19 cellular contexts compared by ENCODE assay signal in the genomic region with DNA sequence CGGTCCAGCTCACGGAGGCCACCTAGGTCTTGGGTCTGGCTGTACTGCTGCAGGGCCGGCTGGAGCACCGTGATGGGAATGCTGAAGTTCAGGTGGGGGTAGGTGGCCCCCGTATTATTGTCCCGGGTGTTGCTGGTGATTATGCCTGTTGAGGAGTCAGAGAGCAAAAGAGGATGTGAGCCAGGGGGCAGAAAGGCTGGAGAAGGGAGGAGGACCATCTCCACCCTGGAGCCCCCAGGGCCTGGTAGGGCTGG. TPM values are rescaled to one million over a fixed set of nuclear protein-coding genes. Genes with fewer than 3 reads are reported as not detected.
DNase-seq lines count a peak whose midpoint lies in the region; ATAC-seq, FAIRE-seq and TF ChIP-seq lines count a peak whose summit lies in the region.
"Had no signal": no experiment of that assay in that cellular context is flagged by ENCODE, and none has a peak within 500 bp of the region (broad histone marks: within the 10 kb centered on the region; RNA-seq: fewer than 3 reads in every experiment).

No MANE protein-coding gene starts in this region.

- H3K9ac ChIP-seq in H1 (replicated peaks in 1 of 4; ENCODE audit: extremely low read depth in 1 of 4, low read depth in 3 of 4, low read length in 3 of 4) = no peak overlapping the region
- H3K9ac ChIP-seq: BLaER1 treated with 17β-estradiol and CSF1 and Interleukin-3, amounts not matched to agents 10 nM and 100 nM; GM23248 had no signal

- H3K9me3 ChIP-seq in H1 (ENCODE audit: insufficient read depth in 2 of 2, low read depth in 1 of 2, low read length in 1 of 2) (no peaks in the 10 kb centered on the region), spleen (no peaks in the 10 kb centered on the region)
- H3K9me3 ChIP-seq: BLaER1 treated with 17β-estradiol and CSF1 and Interleukin-3, amounts not matched to agents 10 nM and 100 nM had no signal

- H2AK5ac ChIP-seq in H1 (ENCODE audit: low read depth, low read length) = no peak overlapping the region

- no peak overlapping the region for H3K4ac ChIP-seq in H1 (replicated peaks; ENCODE audit: insufficient read length, low read depth, low read length)

- H3K9me3 Mint-ChIP-seq in activated CD4-positive, alpha-beta T cell treated with anti-CD3 and anti-CD28 coated beads, Interleukin-2, amount 10 ng/mL, durations not matched to agents 7 days and 5 days = no peaks in the 10 kb centered on the region
- H3K9me3 Mint-ChIP-seq in activated T-cell treated with anti-CD3 and anti-CD28 coated beads, Interleukin-2, amount 50 U/mL, for 4 hours = no peaks in the 10 kb centered on the region
- H3K9me3 Mint-ChIP-seq: CD4-positive, CD25-positive, alpha-beta regulatory T cell; H9 had no signal

- H3K79me2 ChIP-seq in H1 (ENCODE audit: control insufficient read depth in 1 of 2, insufficient read depth in 2 of 2, low read length in 2 of 2) = no peaks in the 10 kb centered on the region; a peak in 1 of 4 replicates

- H3K4me1 ChIP-seq in H1 (replicated peaks in 1 of 4; ENCODE audit: control insufficient read depth in 3 of 4, insufficient read depth in 4 of 4, low read length in 3 of 4) = peaks cover under 1 to 6% (median 4%) of the 10 kb centered on the region in 4 experiments; a peak in 3 of 7 replicates
- H3K4me1 ChIP-seq in spleen = peaks cover 2 to 22% (median 12%) of the 10 kb centered on the region in 6 donors

- H4K8ac ChIP-seq in H1 (ENCODE audit: extremely low read depth, insufficient read depth, low read length) = peak overlapping the region; percentile 75; the same call in 1 of the 2 replicates

- H2BK20ac ChIP-seq in H1 (ENCODE audit: low read length) = no peak overlapping the region

- H3K23ac ChIP-seq in H1 (ENCODE audit: insufficient read length) = no peak overlapping the region

- H3K4me2 ChIP-seq in H1 (ENCODE audit: insufficient read depth in 1 of 2, low read depth in 2 of 2, low read length in 2 of 2) = no peak overlapping the region
- H3K4me2 ChIP-seq: BLaER1 treated with 17β-estradiol and CSF1 and Interleukin-3, amounts not matched to agents 10 nM and 100 nM had no signal

- no peak overlapping the region for H4K91ac ChIP-seq in H1 (replicated peaks; ENCODE audit: insufficient read length, low read length)

- no peak overlapping the region for H2BK12ac ChIP-seq in H1 (ENCODE audit: low read depth, low read length)

- no peak overlapping the region for H3K4me3 Mint-ChIP-seq in activated CD4-positive, alpha-beta T cell treated with anti-CD3 and anti-CD28 coated beads, Interleukin-2, amount 10 ng/mL, durations not matched to agents 7 days and 5 days
- H3K4me3 Mint-ChIP-seq in activated T-cell treated with anti-CD3 and anti-CD28 coated beads, Interleukin-2, amount 50 U/mL, for 4 hours = no peak overlapping the region
- H3K4me3 Mint-ChIP-seq: H9 had no signal

- no peak for FAIRE-seq in H1 (lab: Jason Lieb, UNC)
- FAIRE-seq: GM18507 had no signal

- H3K27me3 Mint-ChIP-seq in activated CD4-positive, alpha-beta T cell treated with anti-CD3 and anti-CD28 coated beads, Interleukin-2, amount 10 ng/mL, durations not matched to agents 7 days and 5 days = no peaks in the 10 kb centered on the region
- H3K27me3 Mint-ChIP-seq in activated T-cell treated with anti-CD3 and anti-CD28 coated beads, Interleukin-2, amount 50 U/mL, for 4 hours (ENCODE audit: low read depth) = no peaks in the 10 kb centered on the region
- H3K27me3 Mint-ChIP-seq: CD4-positive, CD25-positive, alpha-beta regulatory T cell had no signal

- POLR2A ChIA-PET in activated CD4-positive, alpha-beta T cell treated with anti-CD3 and anti-CD28 coated beads, Interleukin-2, amount 10 ng/mL, durations not matched to agents 7 days and 5 days (lab: Charles Lee) = no interaction called here
- POLR2A ChIA-PET in H1 (lab: Charles Lee; ENCODE audit: partially characterized antibody) = interaction anchor here (0.6 kb wide), 1 partner anchor 233 kb away, joined by 3 read pairs; no protein-coding TSS in a partner anchor

- H3K27me3 ChIP-seq in H1 (replicated peaks in 1 of 4; ENCODE audit: control insufficient read depth in 3 of 4, extremely low read depth in 1 of 4, insufficient read depth in 3 of 4, low read length in 3 of 4) (peaks cover 0 to 3% (median 1%) of the 10 kb centered on the region in 4 experiments; a peak in 3 of 7 replicates), spleen (replicated peaks in 1 of 7) (no peaks in the 10 kb centered on the region)
- H3K27me3 ChIP-seq: BLaER1 treated with 17β-estradiol and CSF1 and Interleukin-3, amounts not matched to agents 10 nM and 100 nM had no signal

- CTCF ChIA-PET in activated CD4-positive, alpha-beta T cell treated with anti-CD3 and anti-CD28 coated beads, Interleukin-2, amount 10 ng/mL, durations not matched to agents 7 days and 5 days (lab: Charles Lee) = interaction anchor here (1.2 kb wide), 1 partner anchor 24 kb away, joined by 5 read pairs; no protein-coding TSS in a partner anchor
- CTCF ChIA-PET in H1 (lab: Charles Lee; ENCODE audit: partially characterized antibody) = interaction anchor here (1.4 to 10.4 kb wide), 3 partner anchors 17 to 171 kb away, joined by 3 to 123 read pairs (median 7); no protein-coding TSS in a partner anchor

- H2BK5ac ChIP-seq in H1 (ENCODE audit: low read depth, low read length) = no peak overlapping the region

- no peak overlapping the region for H2BK120ac ChIP-seq in H1 (replicated peaks; ENCODE audit: low read depth, low read length)

- H3K27ac ChIP-seq in H1 (ENCODE audit: low read depth, low read length) (no peak overlapping the region), spleen (no peak overlapping the region)
- H3K27ac ChIP-seq: BLaER1 treated with 17β-estradiol and CSF1 and Interleukin-3, amounts not matched to agents 10 nM and 100 nM; GM23248; HL-60 had no signal

- no peak for DNase-seq in activated CD4-positive, alpha-beta T cell treated with anti-CD3 and anti-CD28 coated beads, Interleukin-2, amount 10 ng/mL, durations not matched to agents 7 days and 5 days
- no peak for DNase-seq in activated CD4-positive, alpha-beta T cell treated with anti-CD3 and anti-CD28 coated beads, Interleukin-2, amount 50 U/mL, for 4 hours
- DNase-seq in GM20000 (ENCODE audit: low spot score) (peak; percentile 6), H1 (ENCODE audit: low read depth in 1 of 2, low spot score in 2 of 2) (no peak), spleen (peak; percentile 63)
- DNase-seq in activated T-cell treated with anti-CD3 and anti-CD28 coated beads, Interleukin-2, amount 50 U/mL, for 4 hours = no peak
- DNase-seq: ACHN; CD4-positive, CD25-positive, alpha-beta regulatory T cell; DMS53; GF-D8; GM23248; H9; IMR-90; KBM-7 had no signal

- TF ChIP-seq EP300 in H1 (IDR thresholded peaks at IDR 0.05; ENCODE audit: borderline replicate concordance in 1 of 2, low read depth in 2 of 2, low read length in 2 of 2) = no peak

- WGBS in H1 (ENCODE audit: extremely low coverage in 1 of 2, insufficient coverage in 1 of 2, insufficient read length in 1 of 2, insufficient replicate concordance in 2 of 2, low coverage in 1 of 2, low lambda C conversion rate in 2 of 2, missing lambda C conversion rate in 1 of 2), 2 experiments = 94% methylated on average over 6 of the region's 6 CpGs; no CpG with 5 or more reads in 1 of the 2 experiments
- 90 to 96% (median 92%) methylated on average over 6 of the region's 6 CpGs for WGBS in spleen, 5 donors

- H4K20me1 ChIP-seq in H1 (replicated peaks in 1 of 2; ENCODE audit: control insufficient read depth in 1 of 2, insufficient read depth in 2 of 2, low read length in 2 of 2) = peaks cover 3 to 4% of the 10 kb centered on the region in 2 experiments

- no peak overlapping the region for H3K14ac ChIP-seq in H1 (ENCODE audit: insufficient read length)

- H3K56ac ChIP-seq in H1 (replicated peaks; ENCODE audit: insufficient read length, low read depth, low read length) = no peak overlapping the region

- H3K18ac ChIP-seq in H1 (ENCODE audit: extremely low read depth, low read length) = no peak overlapping the region

- no peaks in the 10 kb centered on the region for H3K36me3 Mint-ChIP-seq in activated CD4-positive, alpha-beta T cell treated with anti-CD3 and anti-CD28 coated beads, Interleukin-2, amount 10 ng/mL, durations not matched to agents 7 days and 5 days (ENCODE audit: low read depth)
- peaks cover 10% of the 10 kb centered on the region for H3K36me3 Mint-ChIP-seq in activated T-cell treated with anti-CD3 and anti-CD28 coated beads, Interleukin-2, amount 50 U/mL, for 4 hours (ENCODE audit: insufficient read depth)
- H3K36me3 Mint-ChIP-seq: CD4-positive, CD25-positive, alpha-beta regulatory T cell had no signal

- no peak for ATAC-seq in GM21737 (IDR thresholded peaks at IDR 0.05; ENCODE audit: unreplicated experiment)
- ATAC-seq in HG03439 (IDR thresholded peaks at IDR 0.05; ENCODE audit: unreplicated experiment) = no peak
- no peak for ATAC-seq in activated T-cell treated with anti-CD3 and anti-CD28 coated beads, Interleukin-2, amount 50 U/mL, for 4 hours

- no peaks in the 10 kb centered on the region for H3K23me2 ChIP-seq in H1 (ENCODE audit: low read depth, low read length)

- no peak for TF ChIP-seq RAD21 in H1 (IDR thresholded peaks at IDR 0.05 in 1 of 2, conservative IDR thresholded peaks at IDR 0.05 in 1 of 2; ENCODE audit: low read depth in 2 of 2, low read length in 2 of 2)

- H3K4me1 Mint-ChIP-seq in activated CD4-positive, alpha-beta T cell treated with anti-CD3 and anti-CD28 coated beads, Interleukin-2, amount 10 ng/mL, durations not matched to agents 7 days and 5 days = peaks cover 14% of the 10 kb centered on the region
- H3K4me1 Mint-ChIP-seq in activated T-cell treated with anti-CD3 and anti-CD28 coated beads, Interleukin-2, amount 50 U/mL, for 4 hours (ENCODE audit: low read depth) = peaks cover 25% of the 10 kb centered on the region

- no peak overlapping the region for H3K4me3 ChIP-seq in H1 (ENCODE audit: extremely low read depth in 1 of 4, insufficient read depth in 2 of 4, low read depth in 3 of 4, low read length in 4 of 4)
- H3K4me3 ChIP-seq in spleen = no peak overlapping the region
- H3K4me3 ChIP-seq: BLaER1 treated with 17β-estradiol and CSF1 and Interleukin-3, amounts not matched to agents 10 nM and 100 nM; GM23248 had no signal

- intact Hi-C loops in spleen (cut with DNase I; ENCODE audit: low total_unique reads) = no loop called here

- TF ChIP-seq CTCF in GM20000 (IDR thresholded peaks at IDR 0.05; ENCODE audit: extremely low read depth, missing control alignments) (no peak), H1 (IDR thresholded peaks at IDR 0.05; ENCODE audit: control extremely low read depth in 1 of 3, insufficient read depth in 1 of 3, low read depth in 1 of 3, low read length in 3 of 3) (no peak), spleen (IDR thresholded peaks at IDR 0.05 in 8 of 11, conservative IDR thresholded peaks at IDR 0.05 in 3 of 11) (no peak)

- H3K27ac Mint-ChIP-seq in activated CD4-positive, alpha-beta T cell treated with anti-CD3 and anti-CD28 coated beads, Interleukin-2, amount 10 ng/mL, durations not matched to agents 7 days and 5 days = peak overlapping the region; percentile 26
- H3K27ac Mint-ChIP-seq: CD4-positive, CD25-positive, alpha-beta regulatory T cell had no signal

- H3K36me3 ChIP-seq in H1 (ENCODE audit: control insufficient read depth in 2 of 4, insufficient read depth in 4 of 4, low read length in 3 of 4) (no peaks in the 10 kb centered on the region), spleen (peaks cover 0 to 43% (median 8%) of the 10 kb centered on the region in 6 donors)

- no peak overlapping the region for H4K5ac ChIP-seq in H1 (ENCODE audit: insufficient read length, low read depth, low read length)

- TF ChIP-seq POLR2A in H1 (IDR thresholded peaks at IDR 0.05; ENCODE audit: control extremely low read depth in 1 of 2, low read depth in 2 of 2, low read length in 2 of 2) (no peak), spleen (IDR thresholded peaks at IDR 0.05) (no peak)

- H2AFZ ChIP-seq in H1 (ENCODE audit: low read length) = no peak overlapping the region
- H2AFZ ChIP-seq: GM23248 had no signal

- H3K79me1 ChIP-seq in H1 (ENCODE audit: low read depth, low read length) = peaks cover 3% of the 10 kb centered on the region; the same call in 1 of the 2 replicates

- no peak overlapping the region for H2BK15ac ChIP-seq in H1 (ENCODE audit: low read length)

RNA-seq across cellular contexts. Expression of gene TYSND1, which starts 6.6 kb away (rescaled TPM):
- 10 to 100 TPM; 11.6 to 14.3 TPM for total RNA-seq in activated CD4-positive, alpha-beta T cell treated with anti-CD3 and anti-CD28 coated beads, Interleukin-2, amount 10 ng/mL, durations not matched to agents 7 days and 5 days
- 14.1 and 15.0 TPM in 2 replicates for total RNA-seq in H1 (2021; fragmentation: NEBNext Ultra II Directional; extraction: Animal tissue kit (Norgen Biotek cat#: 25700))
- polyA plus RNA-seq in H1 (2011; rRNA removed) (11.9 and 15.9 TPM in 2 replicates), spleen (10 to 100 TPM; 15.2 to 20.9 (median 19.2) TPM)
- 13.0 TPM for polyA plus RNA-seq in H1 (2011; cell fraction: cytosol; rRNA removed)
- polyA plus RNA-seq in H1 (2011; cell fraction: nucleus; rRNA removed) = 39.9 TPM
- polyA plus RNA-seq in H1 (2012, experiment 1 of 2) = 10.9 to 15.9 TPM (median 14.0 TPM) in 4 replicates
- 14.2 TPM for polyA plus RNA-seq in H1 (2012, experiment 2 of 2)
- polyA plus RNA-seq in H1 (2013, experiment 1 of 2) = 9.2 TPM
- polyA plus RNA-seq in H1 (2013, experiment 2 of 2) = 9.0 TPM
- 9.3 and 10.3 TPM in 2 replicates for polyA minus RNA-seq in H1 (2011; rRNA and poly(A)+ RNA removed)
- polyA minus RNA-seq in H1 (2011; cell fraction: cytosol; rRNA and poly(A)+ RNA removed) = 6.7 TPM
- polyA minus RNA-seq in H1 (2011; cell fraction: nucleus; rRNA and poly(A)+ RNA removed) = 14.4 TPM
- 10 to 100 TPM; 14.1 to 20.3 (median 16.6) TPM for total RNA-seq in spleen
- 10 to 100 TPM; 11.6 to 11.9 (median 11.8) TPM for total RNA-seq in activated T-cell treated with anti-CD3 and anti-CD28 coated beads, Interleukin-2, amount 50 U/mL, for 4 hours

RNA-seq across cellular contexts. Expression of gene AIFM2, which starts 7.3 kb away (rescaled TPM):
- total RNA-seq in activated CD4-positive, alpha-beta T cell treated with anti-CD3 and anti-CD28 coated beads, Interleukin-2, amount 10 ng/mL, durations not matched to agents 7 days and 5 days = 1 to 10 TPM; 2.5 to 3.3 TPM
- 3.0 and 4.0 TPM in 2 replicates for total RNA-seq in H1 (2021; fragmentation: NEBNext Ultra II Directional; extraction: Animal tissue kit (Norgen Biotek cat#: 25700))
- polyA plus RNA-seq in H1 (2011; rRNA removed) (3.5 and 4.0 TPM in 2 replicates), spleen (1 to 10 TPM; 4.3 to 6.2 (median 6.2) TPM)
- 3.3 TPM for polyA plus RNA-seq in H1 (2011; cell fraction: cytosol; rRNA removed)
- 4.1 TPM for polyA plus RNA-seq in H1 (2011; cell fraction: nucleus; rRNA removed)
- polyA plus RNA-seq in H1 (2012, experiment 1 of 2) = 2.5 to 5.1 TPM (median 4.2 TPM) in 4 replicates
- 2.3 TPM for polyA plus RNA-seq in H1 (2012, experiment 2 of 2)
- polyA plus RNA-seq in H1 (2013, experiment 1 of 2) = 1.8 TPM
- polyA plus RNA-seq in H1 (2013, experiment 2 of 2) = 1.6 TPM
- polyA minus RNA-seq in H1 (2011; rRNA and poly(A)+ RNA removed) = 2.2 and 2.3 TPM in 2 replicates
- 2.7 TPM for polyA minus RNA-seq in H1 (2011; cell fraction: cytosol; rRNA and poly(A)+ RNA removed)
- 1.4 TPM for polyA minus RNA-seq in H1 (2011; cell fraction: nucleus; rRNA and poly(A)+ RNA removed)
- 1 to 10 TPM; 5.1 to 9.4 (median 8.7) TPM for total RNA-seq in spleen
- total RNA-seq in activated T-cell treated with anti-CD3 and anti-CD28 coated beads, Interleukin-2, amount 50 U/mL, for 4 hours = 10 to 100 TPM; 10.5 to 16.9 (median 11.1) TPM

RNA-seq across cellular contexts. Expression of gene SAR1A, which starts 30.4 kb away (rescaled TPM):
- total RNA-seq in activated CD4-positive, alpha-beta T cell treated with anti-CD3 and anti-CD28 coated beads, Interleukin-2, amount 10 ng/mL, durations not matched to agents 7 days and 5 days = 100 to 1,000 TPM; 102 to 119 TPM
- 128 and 136 TPM in 2 replicates for total RNA-seq in H1 (2021; fragmentation: NEBNext Ultra II Directional; extraction: Animal tissue kit (Norgen Biotek cat#: 25700))
- polyA plus RNA-seq in H1 (2011; rRNA removed) = 14.4 and 23.7 TPM in 2 replicates
- polyA plus RNA-seq in H1 (2011; cell fraction: cytosol; rRNA removed) = 29.6 TPM
- polyA plus RNA-seq in H1 (2011; cell fraction: nucleus; rRNA removed) = 9.7 TPM
- 44.0 to 72.4 TPM (median 56.9 TPM) in 4 replicates for polyA plus RNA-seq in H1 (2012, experiment 1 of 2)
- polyA plus RNA-seq in H1 (2012, experiment 2 of 2) = 7.9 TPM
- polyA plus RNA-seq in H1 (2013, experiment 1 of 2) = 52.2 TPM
- polyA plus RNA-seq in H1 (2013, experiment 2 of 2) = 59.1 TPM
- 91.5 and 112 TPM in 2 replicates for polyA minus RNA-seq in H1 (2011; rRNA and poly(A)+ RNA removed)
- polyA minus RNA-seq in H1 (2011; cell fraction: cytosol; rRNA and poly(A)+ RNA removed) = 39.3 TPM
- polyA minus RNA-seq in H1 (2011; cell fraction: nucleus; rRNA and poly(A)+ RNA removed) = 23.3 TPM
- total RNA-seq in spleen = 100 to 1,000 TPM in 1 of 7 donors, 10 to 100 TPM in 6; 63.6 to 107 (median 79.5) TPM
- polyA plus RNA-seq in spleen = 10 to 100 TPM; 27.3 to 33.2 (median 28.4) TPM
- 100 to 1,000 TPM; 140 to 147 (median 142) TPM for total RNA-seq in activated T-cell treated with anti-CD3 and anti-CD28 coated beads, Interleukin-2, amount 50 U/mL, for 4 hours

Comparison
In these comparisons a context has a peak if more than half of its experiments do, and no peak if none do; other contexts are left out.
1. DNase-seq: peak in GM20000 (single experiment) and spleen (single experiment); none in activated CD4-positive, alpha-beta T cell treated with anti-CD3 and anti-CD28 coated beads, Interleukin-2, amount 10 ng/mL, durations not matched to agents 7 days and 5 days (single experiment), activated CD4-positive, alpha-beta T cell treated with anti-CD3 and anti-CD28 coated beads, Interleukin-2, amount 50 U/mL, for 4 hours (0 of 2), H1 (0 of 2) and activated T-cell treated with anti-CD3 and anti-CD28 coated beads, Interleukin-2, amount 50 U/mL, for 4 hours (single experiment).